ENCODE assay signal across 25 cellular contexts in genomic region chr15:100463515-100463914, GRCh38.
DNase-seq lines count a peak whose midpoint lies in the region; ATAC-seq and TF ChIP-seq lines count a peak whose summit lies in the region.
"Had no signal": no experiment of that assay in that cellular context is flagged by ENCODE, and none has a peak within 500 bp of the region (broad histone marks: within the 10 kb centered on the region; RNA-seq: fewer than 3 reads in every experiment).

No MANE protein-coding gene starts in this region.

- H3K4me1 Mint-ChIP-seq in Calu3 (ENCODE audit: low read depth, unreplicated experiment), result peaks cover 9% of the 10 kb centered on the region

- H3K27me3 ChIP-seq in trophoblast cell (ENCODE audit: insufficient read depth, low read length) (no peaks in the 10 kb centered on the region), brain microvascular endothelial cell (replicated peaks) (no peaks in the 10 kb centered on the region), foreskin keratinocyte (no peaks in the 10 kb centered on the region)
- H3K27me3 ChIP-seq: BLaER1 treated with 17β-estradiol and CSF1 and Interleukin-3, amounts not matched to agents 10 nM and 100 nM had no signal

- no peak overlapping the region for H2AFZ ChIP-seq in trophoblast cell (ENCODE audit: insufficient read depth, low read length, poor library complexity)
- H2AFZ ChIP-seq: GM23248 had no signal

- H3K27ac Mint-ChIP-seq in Calu3 (ENCODE audit: unreplicated experiment), result no peak overlapping the region
- H3K27ac Mint-ChIP-seq: CD4-positive, alpha-beta T cell had no signal

- no peaks in the 10 kb centered on the region for H3K36me3 Mint-ChIP-seq in Calu3 (ENCODE audit: insufficient read depth, unreplicated experiment)

- CTCF ChIA-PET in Calu3 (lab: Charles Lee), result interaction anchor here (0.6 to 1.3 kb wide), 2 partner anchors 11 to 33 kb away, joined by 3 read pairs; no protein-coding TSS in a partner anchor

- no peaks in the 10 kb centered on the region for H3K79me2 ChIP-seq in trophoblast cell (ENCODE audit: control insufficient read depth, insufficient read depth, low read length, poor library complexity)

- no peak overlapping the region for H4K91ac ChIP-seq in trophoblast cell (ENCODE audit: low read depth, low read length)

- H3K9me3 Mint-ChIP-seq in Calu3 (ENCODE audit: low read depth, unreplicated experiment), result no peaks in the 10 kb centered on the region

- no peaks in the 10 kb centered on the region for H3K79me1 ChIP-seq in trophoblast cell (ENCODE audit: low read length)

- peaks cover 16% of the 10 kb centered on the region for H3K9me3 ChIP-seq in trophoblast cell (ENCODE audit: insufficient read depth, low read depth, low read length)
- H3K9me3 ChIP-seq: BLaER1 treated with 17β-estradiol and CSF1 and Interleukin-3, amounts not matched to agents 10 nM and 100 nM; MG63 had no signal

- H4K8ac ChIP-seq in trophoblast cell (ENCODE audit: low read depth, low read length), result no peak overlapping the region

- no peak overlapping the region for H3K4ac ChIP-seq in trophoblast cell (ENCODE audit: low read depth, low read length)

- no peak overlapping the region for H3K14ac ChIP-seq in trophoblast cell (ENCODE audit: low read length)

- no peak overlapping the region for H3K23ac ChIP-seq in trophoblast cell (ENCODE audit: low read length)

- H4K12ac ChIP-seq in trophoblast cell (ENCODE audit: low read depth, low read length), result no peak overlapping the region

- TF ChIP-seq CTCF in Calu3 (IDR thresholded peaks at IDR 0.05; ENCODE audit: unreplicated experiment), result no peak
- TF ChIP-seq CTCF in LNCaP clone FGC (IDR thresholded peaks at IDR 0.05; ENCODE audit: control insufficient read depth, extremely low read depth, insufficient read depth), result no peak
- TF ChIP-seq CTCF in brain microvascular endothelial cell (IDR thresholded peaks at IDR 0.05; ENCODE audit: low read depth, low read length, missing control alignments), result no peak
- no peak for TF ChIP-seq CTCF in foreskin keratinocyte (conservative IDR thresholded peaks at IDR 0.05)

- no peak overlapping the region for H3K4me2 ChIP-seq in trophoblast cell (ENCODE audit: low read length)

- no peak for ATAC-seq in GM18907 (IDR thresholded peaks at IDR 0.05; ENCODE audit: unreplicated experiment)
- ATAC-seq in foreskin keratinocyte, result no peak
- ATAC-seq: HepG2 had no signal

- no peak overlapping the region for H2BK120ac ChIP-seq in trophoblast cell (ENCODE audit: insufficient read depth, low read length, poor library complexity)

- peaks cover under 1% of the 10 kb centered on the region for H3K27me3 Mint-ChIP-seq in Calu3 (ENCODE audit: unreplicated experiment)
- H3K27me3 Mint-ChIP-seq: CD4-positive, alpha-beta T cell had no signal

- no peak overlapping the region for H3K9ac ChIP-seq in trophoblast cell (ENCODE audit: low read length)
- H3K9ac ChIP-seq: BLaER1 treated with 17β-estradiol and CSF1 and Interleukin-3, amounts not matched to agents 10 nM and 100 nM; GM23248 had no signal

- in situ Hi-C loops in brain microvascular endothelial cell (cut with HindIII; ENCODE audit: low pct_ligation_motif_present, low sequenced_read_pairs), result no loop called here

- H2BK5ac ChIP-seq in trophoblast cell (ENCODE audit: low read depth, low read length, poor library complexity), result no peak overlapping the region

- H3K4me3 ChIP-seq in LNCaP clone FGC (ENCODE audit: low read depth, low read length) (no peak overlapping the region), trophoblast cell (ENCODE audit: low read depth, low read length) (no peak overlapping the region), brain microvascular endothelial cell (ENCODE audit: low read depth, low read length) (no peak overlapping the region)
- H3K4me3 ChIP-seq: BLaER1 treated with 17β-estradiol and CSF1 and Interleukin-3, amounts not matched to agents 10 nM and 100 nM; GM23248; MG63 had no signal

- no peak overlapping the region for H2BK12ac ChIP-seq in trophoblast cell (ENCODE audit: low read length)

- no CpG with 5 or more reads among the region's 4 CpGs for WGBS in trophoblast cell (ENCODE audit: extremely low coverage, insufficient coverage, insufficient read length)

- intact Hi-C loops in Calu3 (cut with micrococcal nuclease; ENCODE audit: unreplicated experiment), result no loop called here

- H3K27ac ChIP-seq in epithelial cell of prostate (peak overlapping the region; percentile 54), trophoblast cell (ENCODE audit: low read depth, low read length) (no peak overlapping the region), brain microvascular endothelial cell (no peak overlapping the region), foreskin keratinocyte (no peak overlapping the region)
- H3K27ac ChIP-seq: GM23248 had no signal

- no peaks in the 10 kb centered on the region for H3K36me3 ChIP-seq in trophoblast cell (ENCODE audit: control insufficient read depth in 1 of 2, insufficient read depth in 2 of 2, low read length in 2 of 2)
- H3K36me3 ChIP-seq in brain microvascular endothelial cell (replicated peaks), result no peaks in the 10 kb centered on the region
- H3K36me3 ChIP-seq: BLaER1 treated with 17β-estradiol and CSF1 and Interleukin-3, amounts not matched to agents 10 nM and 100 nM; MG63 had no signal

- no peak overlapping the region for H2AK5ac ChIP-seq in trophoblast cell (ENCODE audit: low read length)

- H3K18ac ChIP-seq in trophoblast cell (ENCODE audit: low read length), result no peak overlapping the region

- peak; percentile 15 for DNase-seq in Calu3
- peak; percentile 56 for DNase-seq in LNCaP clone FGC (ENCODE audit: low read depth)
- DNase-seq in epithelial cell of prostate (ENCODE audit: low read depth, low spot score), result peak; percentile 36
- DNase-seq in trophoblast cell, result peak; percentile 11 to 54
- DNase-seq in superior temporal gyrus (ENCODE audit: extremely low spot score), result no peak
- no peak for DNase-seq in brain microvascular endothelial cell
- no peak for DNase-seq in foreskin keratinocyte
- DNase-seq: AML-193; CD4-positive, alpha-beta T cell; DMS79; EL; GM23248; H7; Karpas-422; MG63; NCI-H1105 treated with DMSO at 0.1 percent for 48 hours; NCI-H146; NCI-H2029; NCI-H446; NCI-H524 treated with DMSO at 0.1 percent for 48 hours; NCI-H774; Right ventricle myocardium superior had no signal

- H3K4me1 ChIP-seq in trophoblast cell (ENCODE audit: control insufficient read depth in 1 of 2, insufficient read depth in 2 of 2, low read length in 2 of 2) (no peaks in the 10 kb centered on the region), foreskin keratinocyte (no peaks in the 10 kb centered on the region)

- no peak overlapping the region for H3K4me3 Mint-ChIP-seq in Calu3 (ENCODE audit: low read depth, unreplicated experiment)
- H3K4me3 Mint-ChIP-seq: CD4-positive, alpha-beta T cell had no signal

- no TSS peak for BruUV-seq in Calu3 (replicated peaks; lab: Mats Ljungman, UMichigan)

Comparison
In these comparisons a context has a peak if more than half of its experiments do, and no peak if none do; other contexts are left out.
1. DNase-seq: peak in Calu3 (single experiment), LNCaP clone FGC (single experiment), epithelial cell of prostate (single experiment) and trophoblast cell (2 of 2); none in superior temporal gyrus (single experiment), brain microvascular endothelial cell (single experiment) and foreskin keratinocyte (0 of 2).